Comparison of ENCODE assay signal across 28 cellular contexts in the genomic region with DNA sequence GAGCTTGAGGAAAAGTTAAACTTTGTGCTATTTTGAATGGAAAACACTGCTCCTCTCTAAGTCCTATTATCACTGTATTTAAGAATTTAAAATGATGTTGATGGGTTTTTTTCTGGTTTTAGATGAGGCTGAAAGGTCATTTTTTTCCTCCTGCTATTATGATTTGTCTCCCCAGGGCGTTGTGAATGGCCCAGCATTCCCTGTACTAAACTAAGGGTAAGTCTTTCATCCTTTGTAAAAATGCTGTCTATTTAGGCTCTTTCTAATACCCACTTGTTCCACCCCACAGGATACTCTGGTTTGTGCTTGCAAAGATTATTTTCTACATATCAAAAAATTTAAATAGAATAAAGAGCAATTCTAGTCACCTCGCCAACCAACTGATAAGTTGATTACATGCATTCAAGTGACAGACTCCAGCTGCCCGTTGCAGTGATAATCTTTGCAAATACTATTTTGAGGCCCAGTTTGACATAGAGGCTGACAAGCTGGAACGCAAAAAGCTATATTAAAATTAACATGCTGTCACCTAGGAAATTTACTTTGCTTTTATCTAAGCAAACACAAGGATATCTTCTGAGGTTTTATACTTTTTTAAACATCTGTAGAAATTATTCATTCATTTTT.
"Had no signal": no experiment of that assay in that cellular context is flagged by ENCODE, and none has a peak within 500 bp of the region (broad histone marks: within the 10 kb centered on the region; RNA-seq: fewer than 3 reads in every experiment).

No MANE protein-coding gene starts in this region.

- H3K27ac ChIP-seq: adrenal gland, body of pancreas, coronary artery, dorsolateral prefrontal cortex, esophagus muscularis mucosa, foreskin keratinocyte, gastrocnemius medialis had no signal

- H3K4me1 ChIP-seq: adrenal gland, body of pancreas, esophagus muscularis mucosa, foreskin keratinocyte, gastrocnemius medialis had no signal

- ATAC-seq: activated CD4-positive, alpha-beta T cell treated with anti-CD3 and anti-CD28 coated beads for 36 hours; activated CD8-positive, alpha-beta memory T cell treated with anti-CD3 and anti-CD28 coated beads, Interleukin-2, amount 10 ng/mL, durations not matched to agents 7 days and 5 days; activated CD8-positive, alpha-beta T cell treated with anti-CD3 and anti-CD28 coated beads, Interleukin-2, amount 10 ng/mL, durations not matched to agents 7 days and 5 days; activated naive CD8-positive, alpha-beta T cell treated with anti-CD3 and anti-CD28 coated beads, Interleukin-2, amount 50 U/mL, for 24 hours; body of pancreas; foreskin keratinocyte; gastrocnemius medialis had no signal

- DNase-seq: activated CD4-positive, alpha-beta memory T cell treated with anti-CD3 and anti-CD28 coated beads for 36 hours; activated CD4-positive, alpha-beta T cell treated with anti-CD3 and anti-CD28 coated beads for 36 hours; activated CD4-positive, alpha-beta T cell treated with anti-CD3 and anti-CD28 coated beads, Interleukin-2, amount 10 ng/mL, durations not matched to agents 24 days and 14 days; activated CD4-positive, CD25-positive, alpha-beta regulatory T cell; activated CD4-positive, CD25-positive, alpha-beta regulatory T cell treated with anti-CD3 and anti-CD28 coated beads, Interleukin-2, amount 50 U/mL, for 72 hours; activated CD8-positive, alpha-beta memory T cell treated with anti-CD3 and anti-CD28 coated beads, Interleukin-2, amount 10 ng/mL, durations not matched to agents 7 days and 5 days; activated CD8-positive, alpha-beta memory T cell treated with anti-CD3 and anti-CD28 coated beads, Interleukin-2, amount 50 U/mL, for 4 hours; activated CD8-positive, alpha-beta T cell treated with anti-CD3 and anti-CD28 coated beads, Interleukin-2, amount 10 ng/mL, durations not matched to agents 7 days and 5 days; activated effector memory CD4-positive, alpha-beta T cell treated with anti-CD3 and anti-CD28 coated beads, Interleukin-2, amount 50 U/mL, for 16 hours; activated naive CD4-positive, alpha-beta T cell treated with anti-CD3 and anti-CD28 coated beads for 36 hours; activated naive CD8-positive, alpha-beta T cell treated with anti-CD3 and anti-CD28 coated beads for 36 hours; activated naive CD8-positive, alpha-beta T cell treated with anti-CD3 and anti-CD28 coated beads, Interleukin-2, amount 50 U/mL, for 24 hours; activated T-cell treated with anti-CD3 and anti-CD28 coated beads, Interleukin-2, amount 50 U/mL, for 1 hour; activated T-cell treated with anti-CD3 and anti-CD28 coated beads, Interleukin-2, amount 50 U/mL, for 48 hours; adrenal gland; amygdala; aorta; body of pancreas; dorsolateral prefrontal cortex; effector memory CD4-positive, alpha-beta T cell; endodermal cell; erythroblast; foreskin keratinocyte; gastrocnemius medialis; glutamatergic neuron; T-helper 2 cell had no signal

- H3K4me3 ChIP-seq: adrenal gland, body of pancreas, coronary artery, dorsolateral prefrontal cortex, esophagus muscularis mucosa, gastrocnemius medialis had no signal

- H3K27me3 ChIP-seq: adrenal gland, body of pancreas, dorsolateral prefrontal cortex, esophagus muscularis mucosa, foreskin keratinocyte, gastrocnemius medialis had no signal

- H3K9me3 ChIP-seq: adrenal gland, body of pancreas, esophagus muscularis mucosa, gastrocnemius medialis had no signal
